ENCODE assay signal across 19 cellular contexts in genomic region chr1:208544794-208545193, GRCh38.
"Had no signal": no experiment of that assay in that cellular context is flagged by ENCODE, and none has a peak within 500 bp of the region (broad histone marks: within the 10 kb centered on the region; RNA-seq: fewer than 3 reads in every experiment).

No MANE protein-coding gene starts in this region.

- H3K4me1 ChIP-seq: lower lobe of right lung, neural progenitor cell, pancreas, upper lobe of left lung had no signal

- H3K36me3 Mint-ChIP-seq: activated CD4-positive, alpha-beta memory T cell treated with anti-CD3 and anti-CD28 coated beads for 36 hours; activated naive CD8-positive, alpha-beta T cell treated with anti-CD3 and anti-CD28 coated beads, Interleukin-2, amount 10 ng/mL, durations not matched to agents 7 days and 5 days; immature natural killer cell; neural progenitor cell had no signal

- DNase-seq: activated CD4-positive, alpha-beta memory T cell treated with anti-CD3 and anti-CD28 coated beads for 36 hours; activated CD4-positive, CD25-positive, alpha-beta regulatory T cell treated with anti-CD3 and anti-CD28 coated beads, Interleukin-2, amount 50 U/mL, for 72 hours; activated naive CD8-positive, alpha-beta T cell treated with anti-CD3 and anti-CD28 coated beads, Interleukin-2, amount 10 ng/mL, durations not matched to agents 7 days and 5 days; activated T-cell treated with anti-CD3 and anti-CD28 coated beads, Interleukin-2, amount 50 U/mL, for 72 hours; anterior cingulate cortex; dorsolateral prefrontal cortex; esophagus squamous epithelium; foreskin fibroblast; immature natural killer cell; left cardiac atrium; lower lobe of right lung; midbrain; pancreas; stimulated activated CD4-positive, alpha-beta T cell treated with anti-CD3 and anti-CD28 coated beads, Interleukin-12 subunit alpha, Interleukin-12 subunit beta, amount 100 ng/mL, for 4 hours; stimulated activated CD4-positive, alpha-beta T cell treated with anti-CD3 and anti-CD28 coated beads, Interleukin-2, amount 100 ng/mL, for 48 hours; stimulated activated naive CD4-positive, alpha-beta T cell treated with Interleukin-2 at 50 U/mL for 16 hours; upper lobe of left lung had no signal

- H3K4me1 Mint-ChIP-seq: activated naive CD8-positive, alpha-beta T cell treated with anti-CD3 and anti-CD28 coated beads, Interleukin-2, amount 10 ng/mL, durations not matched to agents 7 days and 5 days had no signal

- H3K9me3 Mint-ChIP-seq: activated CD4-positive, alpha-beta memory T cell treated with anti-CD3 and anti-CD28 coated beads for 36 hours; activated naive CD8-positive, alpha-beta T cell treated with anti-CD3 and anti-CD28 coated beads, Interleukin-2, amount 10 ng/mL, durations not matched to agents 7 days and 5 days; neural progenitor cell had no signal

- H3K27me3 ChIP-seq: neural progenitor cell, pancreas, upper lobe of left lung had no signal

- ATAC-seq: activated T-cell treated with anti-CD3 and anti-CD28 coated beads, Interleukin-2, amount 50 U/mL, for 72 hours; left cardiac atrium; lower lobe of right lung; pancreas had no signal

- H3K4me3 ChIP-seq: dorsolateral prefrontal cortex, esophagus squamous epithelium, lower lobe of right lung, neural progenitor cell, pancreas, upper lobe of left lung had no signal

- H3K27ac Mint-ChIP-seq: activated CD4-positive, alpha-beta memory T cell treated with anti-CD3 and anti-CD28 coated beads for 36 hours; activated naive CD8-positive, alpha-beta T cell treated with anti-CD3 and anti-CD28 coated beads, Interleukin-2, amount 10 ng/mL, durations not matched to agents 7 days and 5 days; activated T-cell treated with anti-CD3 and anti-CD28 coated beads, Interleukin-2, amount 50 U/mL, for 72 hours; immature natural killer cell; neural progenitor cell had no signal

- H2AFZ ChIP-seq: neural progenitor cell had no signal

- H3K9me3 ChIP-seq: esophagus squamous epithelium, lower lobe of right lung, pancreas, upper lobe of left lung had no signal

- H3K27ac ChIP-seq: dorsolateral prefrontal cortex, esophagus squamous epithelium, lower lobe of right lung, neural progenitor cell, pancreas, upper lobe of left lung had no signal

- FAIRE-seq: endometrium, pancreas had no signal

- H3K4me3 Mint-ChIP-seq: activated CD4-positive, alpha-beta memory T cell treated with anti-CD3 and anti-CD28 coated beads for 36 hours; activated naive CD8-positive, alpha-beta T cell treated with anti-CD3 and anti-CD28 coated beads, Interleukin-2, amount 10 ng/mL, durations not matched to agents 7 days and 5 days; activated T-cell treated with anti-CD3 and anti-CD28 coated beads, Interleukin-2, amount 50 U/mL, for 72 hours; immature natural killer cell; neural progenitor cell had no signal

- H3K36me3 ChIP-seq: esophagus squamous epithelium, lower lobe of right lung, neural progenitor cell, pancreas, upper lobe of left lung had no signal

- H3K4me2 ChIP-seq: neural progenitor cell had no signal

- H3K9ac ChIP-seq: neural progenitor cell had no signal
